Comparison of ENCODE assay signal across 17 cellular contexts in genomic region chr3:128550471-128551126, GRCh38. TPM values are rescaled to one million over a fixed set of nuclear protein-coding genes. Genes with fewer than 3 reads are reported as not detected.
DNase-seq lines count a peak whose midpoint lies in the region; ATAC-seq and TF ChIP-seq lines count a peak whose summit lies in the region.
"Had no signal": no experiment of that assay in that cellular context is flagged by ENCODE, and none has a peak within 500 bp of the region (broad histone marks: within the 10 kb centered on the region; RNA-seq: fewer than 3 reads in every experiment).

No MANE protein-coding gene starts in this region.

- H3K27me3 ChIP-seq in left ventricle myocardium inferior (ENCODE audit: low read depth), result peaks cover 27% of the 10 kb centered on the region

- peak overlapping the region; percentile 73 for H3K27ac ChIP-seq in left ventricle myocardium inferior (replicated peaks)
- H3K27ac ChIP-seq: A549, C4-2B had no signal

- peaks cover 36% of the 10 kb centered on the region for H3K4me1 Mint-ChIP-seq in mesothelial cell of epicardium
- peaks cover 7% of the 10 kb centered on the region for H3K4me1 Mint-ChIP-seq in type B pancreatic cell (ENCODE audit: unreplicated experiment)

- ATAC-seq in left cardiac atrium, result no peak
- no peak for ATAC-seq in GM21717 (IDR thresholded peaks at IDR 0.05; ENCODE audit: unreplicated experiment)
- ATAC-seq: A549 had no signal

- H3K9me3 ChIP-seq in left ventricle myocardium inferior (replicated peaks), result no peaks in the 10 kb centered on the region
- H3K9me3 ChIP-seq: A549, Caco-2 had no signal

- H3K4me3 Mint-ChIP-seq in mesothelial cell of epicardium (no peak overlapping the region), type B pancreatic cell (no peak overlapping the region)
- H3K4me3 Mint-ChIP-seq: IgD-negative memory B cell had no signal

- DNase-seq in left ventricle myocardium inferior (no peak), left cardiac atrium (no peak), cerebellum (ENCODE audit: low spot score) (peak; percentile 49), mesothelial cell of epicardium (ENCODE audit: low spot score in 2 of 2, unreplicated experiment in 2 of 2) (no peak), type B pancreatic cell (ENCODE audit: extremely low spot score, unreplicated experiment) (peak; percentile 50), NCI-H2107 (lab: John Stamatoyannopoulos, UW) (no peak), DMS79 (lab: John Stamatoyannopoulos, UW) (no peak)
- DNase-seq: Caco-2; H7; NCI-H1105; NCI-H1694 treated with DMSO at 0.1 percent for 48 hours; NK-92 treated with Interleukin-12 subunit alpha and Interleukin-12 subunit beta, amount 100 ng/mL, for 24 hours had no signal

- H3K27me3 Mint-ChIP-seq in mesothelial cell of epicardium (ENCODE audit: low read depth), result peaks cover 20% of the 10 kb centered on the region
- H3K27me3 Mint-ChIP-seq in type B pancreatic cell, result peaks cover 41% of the 10 kb centered on the region

- H3K36me3 ChIP-seq in left ventricle myocardium inferior, result no peaks in the 10 kb centered on the region

- no peak for TF ChIP-seq CTCF in left ventricle myocardium inferior (IDR thresholded peaks at IDR 0.05; ENCODE audit: borderline replicate concordance)
- no peak for TF ChIP-seq CTCF in mesothelial cell of epicardium (IDR thresholded peaks at IDR 0.05; ENCODE audit: unreplicated experiment)
- no peak for TF ChIP-seq CTCF in type B pancreatic cell (conservative IDR thresholded peaks at IDR 0.05)

- intact Hi-C loops in left ventricle myocardium inferior (cut with micrococcal nuclease) (no loop called here), left cardiac atrium (cut with DNase I) (no loop called here)

- no peak overlapping the region for H3K4me3 ChIP-seq in left ventricle myocardium inferior
- H3K4me3 ChIP-seq: A549 had no signal

- H3K27ac Mint-ChIP-seq in mesothelial cell of epicardium (peak overlapping the region; percentile 97), type B pancreatic cell (no peak overlapping the region)
- H3K27ac Mint-ChIP-seq: IgD-negative memory B cell had no signal

- H3K36me3 Mint-ChIP-seq in mesothelial cell of epicardium (peaks cover 1% of the 10 kb centered on the region), type B pancreatic cell (no peaks in the 10 kb centered on the region)

- H3K9me3 Mint-ChIP-seq in mesothelial cell of epicardium (no peaks in the 10 kb centered on the region), type B pancreatic cell (no peaks in the 10 kb centered on the region)
- H3K9me3 Mint-ChIP-seq: IgD-negative memory B cell had no signal

- peaks cover 53% of the 10 kb centered on the region for H3K4me1 ChIP-seq in left ventricle myocardium inferior
- H3K4me1 ChIP-seq: A549, Caco-2 had no signal

RNA-seq across cellular contexts. Expression of gene GATA2, which starts 57.6 kb away (rescaled TPM):
- total RNA-seq in left ventricle myocardium inferior (11.0 TPM), left cardiac atrium (10 to 100 TPM in 1 of 2 donors, 1 to 10 TPM in 1; 8.9 to 23.8 TPM), cerebellum (2.0 TPM), mesothelial cell of epicardium (53.2 to 60.4 TPM (median 54.3 TPM) in 3 replicates), type B pancreatic cell (ENCODE audit: low replicate concordance) (14.1 and 23.9 TPM in 2 replicates)
- total RNA-seq: OCI-LY7 had no signal

Comparison
In these comparisons a context has a peak if more than half of its experiments do, and no peak if none do; other contexts are left out.
1. DNase-seq: peak in cerebellum (single experiment) and type B pancreatic cell (single experiment); none in left ventricle myocardium inferior (single experiment), left cardiac atrium (single experiment), mesothelial cell of epicardium (0 of 2), NCI-H2107 (single experiment) and DMS79 (single experiment).